In genomic region chr16:30948087-30948955, GRCh38 we compare ENCODE assay signal across 8 cellular contexts. TPM values are rescaled to one million over a fixed set of nuclear protein-coding genes. Genes with fewer than 3 reads are reported as not detected.
DNase-seq lines count a peak whose midpoint lies in the region; ATAC-seq and TF ChIP-seq lines count a peak whose summit lies in the region.

No MANE protein-coding gene starts in this region.

- H3K4me3 ChIP-seq in spleen: peak overlapping the region; percentile 80 to 98 (median 92)

- H3K4me1 ChIP-seq in spleen: peaks cover 11 to 55% (median 30%) of the 10 kb centered on the region in 6 donors

- no peaks in the 10 kb centered on the region for H3K9me3 Mint-ChIP-seq in T-helper 1 cell treated with Interleukin-12 subunit alpha and Interleukin-12 subunit beta and Interleukin-4 antibody, amounts not matched to agents 30 μg/mL and 1 μg/mL, for 36 hours
- H3K9me3 Mint-ChIP-seq in dendritic cell treated with granulocyte-macrophage colony-stimulating factor and Interleukin-4, amounts not matched to agents 40 ng/mL and 50 ng/mL, for 4 days: no peaks in the 10 kb centered on the region

- peaks cover 12% of the 10 kb centered on the region for H3K4me1 Mint-ChIP-seq in T-helper 1 cell treated with Interleukin-12 subunit alpha and Interleukin-12 subunit beta and Interleukin-4 antibody, amounts not matched to agents 30 μg/mL and 1 μg/mL, for 36 hours (ENCODE audit: low read depth)
- peaks cover 30% of the 10 kb centered on the region for H3K4me1 Mint-ChIP-seq in dendritic cell treated with granulocyte-macrophage colony-stimulating factor and Interleukin-4, amounts not matched to agents 40 ng/mL and 50 ng/mL, for 4 days (ENCODE audit: low read depth)

- peak overlapping the region; percentile 62 for H3K27ac Mint-ChIP-seq in T-helper 1 cell treated with Interleukin-12 subunit alpha and Interleukin-12 subunit beta and Interleukin-4 antibody, amounts not matched to agents 30 μg/mL and 1 μg/mL, for 36 hours
- H3K27ac Mint-ChIP-seq in dendritic cell treated with granulocyte-macrophage colony-stimulating factor and Interleukin-4, amounts not matched to agents 40 ng/mL and 50 ng/mL, for 4 days: peak overlapping the region; percentile 92

- peaks cover 13% of the 10 kb centered on the region for H3K36me3 Mint-ChIP-seq in T-helper 1 cell treated with Interleukin-12 subunit alpha and Interleukin-12 subunit beta and Interleukin-4 antibody, amounts not matched to agents 30 μg/mL and 1 μg/mL, for 36 hours (ENCODE audit: low read depth)
- peaks cover 81% of the 10 kb centered on the region for H3K36me3 Mint-ChIP-seq in dendritic cell treated with granulocyte-macrophage colony-stimulating factor and Interleukin-4, amounts not matched to agents 40 ng/mL and 50 ng/mL, for 4 days (ENCODE audit: low read depth)

- DNase-seq in T-helper 1 cell: no peak
- peak; percentile 92 for DNase-seq in RWPE1 (ENCODE audit: low spot score)
- DNase-seq in spleen: peak; percentile 88
- DNase-seq in mesenteric fat pad (ENCODE audit: low spot score): no peak

- H3K27ac ChIP-seq in RWPE1: peak overlapping the region; percentile 98
- peak overlapping the region; percentile 80 for H3K27ac ChIP-seq in layer of hippocampus (ENCODE audit: low read depth, low read length)
- H3K27ac ChIP-seq in spleen: peak overlapping the region; percentile 89 to 99 (median 96)

- H3K4me3 Mint-ChIP-seq in T-helper 1 cell treated with Interleukin-12 subunit alpha and Interleukin-12 subunit beta and Interleukin-4 antibody, amounts not matched to agents 30 μg/mL and 1 μg/mL, for 36 hours: peak overlapping the region; percentile 65
- H3K4me3 Mint-ChIP-seq in dendritic cell treated with granulocyte-macrophage colony-stimulating factor and Interleukin-4, amounts not matched to agents 40 ng/mL and 50 ng/mL, for 4 days: peak overlapping the region; percentile 98

- no peaks in the 10 kb centered on the region for H3K27me3 Mint-ChIP-seq in T-helper 1 cell treated with Interleukin-12 subunit alpha and Interleukin-12 subunit beta and Interleukin-4 antibody, amounts not matched to agents 30 μg/mL and 1 μg/mL, for 36 hours (ENCODE audit: low read depth)
- H3K27me3 Mint-ChIP-seq in dendritic cell treated with granulocyte-macrophage colony-stimulating factor and Interleukin-4, amounts not matched to agents 40 ng/mL and 50 ng/mL, for 4 days: no peaks in the 10 kb centered on the region

- no peak for TF ChIP-seq POLR2A in spleen (IDR thresholded peaks at IDR 0.05)

- POLR2A ChIA-PET in RWPE1 (lab: Yijun Ruan, JAX; ENCODE audit: low non-redundant PET): no interaction called here

- ATAC-seq in HG03175 (IDR thresholded peaks at IDR 0.05; ENCODE audit: unreplicated experiment): peak; percentile 12

- TF ChIP-seq CTCF in RWPE1 (conservative IDR thresholded peaks at IDR 0.05; ENCODE audit: low read depth) (no peak), spleen (IDR thresholded peaks at IDR 0.05 in 8 of 11, conservative IDR thresholded peaks at IDR 0.05 in 3 of 11) (no peak)

- H3K9me3 ChIP-seq in spleen: no peaks in the 10 kb centered on the region

- H3K36me3 ChIP-seq in spleen: peaks cover 0 to 50% (median 0%) of the 10 kb centered on the region in 6 donors

- intact Hi-C loops in dendritic cell treated with granulocyte-macrophage colony-stimulating factor and Interleukin-4, amounts not matched to agents 40 ng/mL and 50 ng/mL, for 4 days (cut with micrococcal nuclease): loop anchor here (2.0 kb wide), 1 partner anchor 26 kb away; the partner anchor contains the start of gene FBXL19
- intact Hi-C loops in spleen (cut with DNase I; ENCODE audit: low total_unique reads): no loop called here

- CTCF ChIA-PET in RWPE1 (lab: Yijun Ruan, JAX): interaction anchor here (0.5 kb wide), 1 partner anchor 155 kb away, joined by 5 read pairs; no protein-coding TSS in a partner anchor

- H3K27me3 ChIP-seq in layer of hippocampus (ENCODE audit: control insufficient read depth, insufficient read depth, low read length): no peaks in the 10 kb centered on the region
- no peaks in the 10 kb centered on the region for H3K27me3 ChIP-seq in spleen (replicated peaks in 1 of 7)

- 24 to 37% (median 24%) methylated on average over 16 to 44 of the region's 44 CpGs for WGBS in spleen, 5 donors

RNA-seq across cellular contexts. Expression of gene ORAI3, which starts 0.5 kb away (rescaled TPM):
- total RNA-seq in spleen: 10 to 100 TPM; 20.7 to 44.8 (median 29.8) TPM
- 10 to 100 TPM; 22.2 to 26.2 (median 22.5) TPM for polyA plus RNA-seq in spleen
- total RNA-seq in mesenteric fat pad: 17.9 TPM

RNA-seq across cellular contexts. Expression of gene SETD1A, which starts 9.2 kb away (rescaled TPM):
- 10 to 100 TPM; 10.1 to 24.9 (median 19.8) TPM for total RNA-seq in spleen
- polyA plus RNA-seq in spleen: 10 to 100 TPM in 1 of 3 donors, 1 to 10 TPM in 2; 4.8 to 15.0 (median 8.8) TPM
- total RNA-seq in mesenteric fat pad: 18.5 TPM

RNA-seq across cellular contexts. Expression of gene FBXL19, which starts 24.9 kb away (rescaled TPM):
- total RNA-seq in spleen (10 to 100 TPM; 12.4 to 21.0 (median 17.8) TPM), mesenteric fat pad (11.4 TPM)
- 10 to 100 TPM in 1 of 3 donors, 1 to 10 TPM in 2; 4.3 to 24.7 (median 5.5) TPM for polyA plus RNA-seq in spleen

RNA-seq across cellular contexts. Expression of gene HSD3B7, which starts 36.7 kb away (rescaled TPM):
- total RNA-seq in spleen: 10 to 100 TPM; 11.0 to 24.5 (median 18.6) TPM
- polyA plus RNA-seq in spleen: 10 to 100 TPM in 1 of 3 donors, 1 to 10 TPM in 2; 5.3 to 19.4 (median 6.7) TPM
- total RNA-seq in mesenteric fat pad: 51.1 TPM

RNA-seq across cellular contexts. Expression of gene CTF1, which starts 51.9 kb away (rescaled TPM):
- total RNA-seq in spleen: 1 to 10 TPM in 5 of 7 donors, under 1 TPM in 1, not detected in 1; 0.68 to 3.3 (median 1.4) TPM
- polyA plus RNA-seq in spleen: 1 to 10 TPM in 2 of 3 donors, under 1 TPM in 1; 0.61 to 1.3 (median 1.1) TPM
- 4.9 TPM for total RNA-seq in mesenteric fat pad

Comparison
In these comparisons a context has a peak if more than half of its experiments do, and no peak if none do; other contexts are left out.
1. DNase-seq: peak in RWPE1 (single experiment) and spleen (single experiment); none in T-helper 1 cell (0 of 5) and mesenteric fat pad (single experiment).
2. Peak in every context shown above with its lines, with median percentiles within 50 percentile points of each other: H3K27ac ChIP-seq.